In genomic region chr11:9138133-9138453, GRCh38 we compare ENCODE assay signal across 11 cellular contexts. TPM values are rescaled to one million over a fixed set of nuclear protein-coding genes. Genes with fewer than 3 reads are reported as not detected.
DNase-seq lines count a peak whose midpoint lies in the region; ATAC-seq and TF ChIP-seq lines count a peak whose summit lies in the region.
"Had no signal": no experiment of that assay in that cellular context is flagged by ENCODE, and none has a peak within 500 bp of the region (broad histone marks: within the 10 kb centered on the region; RNA-seq: fewer than 3 reads in every experiment).

No MANE protein-coding gene starts in this region.

- H2AFZ ChIP-seq in smooth muscle cell (ENCODE audit: low read depth): no peak overlapping the region
- H2AFZ ChIP-seq: hepatocyte had no signal

- no peak overlapping the region for H3K4me3 Mint-ChIP-seq in activated CD4-positive, alpha-beta T cell treated with anti-CD3 and anti-CD28 coated beads for 36 hours

- no peaks in the 10 kb centered on the region for H3K79me2 ChIP-seq in smooth muscle cell (ENCODE audit: low read depth)
- H3K79me2 ChIP-seq: hepatocyte had no signal

- H3F3A ChIP-seq in smooth muscle cell (ENCODE audit: low read depth): peaks cover 13% of the 10 kb centered on the region

- peak; percentile 3 for ATAC-seq in activated CD4-positive, alpha-beta T cell treated with anti-CD3 and anti-CD28 coated beads for 36 hours
- ATAC-seq in body of pancreas (no peak), GM19351 (IDR thresholded peaks at IDR 0.05; ENCODE audit: unreplicated experiment) (no peak), GM18873 (IDR thresholded peaks at IDR 0.05; ENCODE audit: low FRiP score, unreplicated experiment) (no peak)

- H3K9me3 Mint-ChIP-seq in activated CD4-positive, alpha-beta T cell treated with anti-CD3 and anti-CD28 coated beads for 36 hours (ENCODE audit: low read depth): no peaks in the 10 kb centered on the region

- H3K4me1 ChIP-seq in body of pancreas (peaks cover 42% of the 10 kb centered on the region), smooth muscle cell (ENCODE audit: low read depth) (no peaks in the 10 kb centered on the region)
- H3K4me1 ChIP-seq: Peyer's patch had no signal

- peaks cover 35% of the 10 kb centered on the region for H3K4me1 Mint-ChIP-seq in activated CD4-positive, alpha-beta T cell treated with anti-CD3 and anti-CD28 coated beads for 36 hours

- CTCF ChIA-PET in activated CD4-positive, alpha-beta T cell treated with anti-CD3 and anti-CD28 coated beads for 36 hours (lab: Charles Lee): interaction anchor here (0.6 to 5.1 kb wide), 49 partner anchors 7 to 1076 kb away, joined by 3 to 124 read pairs (median 4); no protein-coding TSS in a partner anchor

- no peak for DNase-seq in activated CD4-positive, alpha-beta T cell treated with anti-CD3 and anti-CD28 coated beads for 36 hours
- no peak for DNase-seq in activated CD4-positive, alpha-beta T cell treated with anti-CD3 and anti-CD28 coated beads for 4 hours
- DNase-seq in NCI-H1417 treated with DMSO at 0.1 percent for 48 hours (lab: John Stamatoyannopoulos, UW) (peak; percentile 79), body of pancreas (no peak), smooth muscle cell (lab: John Stamatoyannopoulos, UW; ENCODE audit: unreplicated experiment) (no peak)
- no peak for DNase-seq in stimulated activated CD4-positive, alpha-beta T cell treated with anti-CD3 and anti-CD28 coated beads, Interleukin-2, amount 100 ng/mL, for 48 hours

- 58 to 62% methylated on average over 3 of the region's 3 CpGs for whole genome bisulfite sequencing in body of pancreas, 2 donors
- WGBS in smooth muscle cell (ENCODE audit: low lambda C conversion rate): 85% methylated on average over 3 of the region's 3 CpGs

- H3K9ac ChIP-seq in smooth muscle cell (ENCODE audit: low read depth): peak overlapping the region; percentile 54

- no peak for TF ChIP-seq POLR2A in body of pancreas (IDR thresholded peaks at IDR 0.05)

- H3K36me3 Mint-ChIP-seq in activated CD4-positive, alpha-beta T cell treated with anti-CD3 and anti-CD28 coated beads for 36 hours (ENCODE audit: low read depth): peaks cover 9% of the 10 kb centered on the region

- H3K27ac ChIP-seq in body of pancreas: peak overlapping the region in 3 of 4 donors; percentile 70 to 83 (median 73)
- peak overlapping the region; percentile 79 for H3K27ac ChIP-seq in smooth muscle cell (ENCODE audit: low read depth)
- H3K27ac ChIP-seq: cardiac muscle cell, Peyer's patch had no signal

- H3K9me3 ChIP-seq in body of pancreas (no peaks in the 10 kb centered on the region), smooth muscle cell (replicated peaks; ENCODE audit: low read depth) (no peaks in the 10 kb centered on the region)
- H3K9me3 ChIP-seq: Peyer's patch had no signal

- intact Hi-C loops in activated CD4-positive, alpha-beta T cell treated with anti-CD3 and anti-CD28 coated beads for 36 hours (cut with DNase I, micrococcal nuclease): loop anchor here (5.0 to 10.0 kb wide), 4 partner anchors 76 to 456 kb away; partner anchors contain the start of genes NRIP3 (in 2 of the 2), RPL27A (in 2 of the 2) and TRIM66 (in 2 of the 2)
- intact Hi-C loops in body of pancreas (cut with DNase I): loop anchor here (10.0 kb wide), 1 partner anchor 73 kb away; no protein-coding TSS in a partner anchor

- TF ChIP-seq CTCF in body of pancreas (IDR thresholded peaks at IDR 0.05): no peak
- no peak for TF ChIP-seq CTCF in smooth muscle cell (IDR thresholded peaks at IDR 0.05; ENCODE audit: borderline replicate concordance, insufficient read depth, poor library complexity, severe bottlenecking)

- peaks cover 3% of the 10 kb centered on the region for H4K20me1 ChIP-seq in smooth muscle cell (ENCODE audit: low read depth)

- no peaks in the 10 kb centered on the region for H3K27me3 Mint-ChIP-seq in activated CD4-positive, alpha-beta T cell treated with anti-CD3 and anti-CD28 coated beads for 36 hours

- no peaks in the 10 kb centered on the region for H3K27me3 ChIP-seq in body of pancreas
- H3K27me3 ChIP-seq in smooth muscle cell (ENCODE audit: low read depth): no peaks in the 10 kb centered on the region
- H3K27me3 ChIP-seq: cardiac muscle cell, hepatocyte, Peyer's patch had no signal

- H3K36me3 ChIP-seq in body of pancreas (replicated peaks in 1 of 2; ENCODE audit: insufficient read depth in 1 of 2, low read depth in 2 of 2) (peaks cover 0 to 6% of the 10 kb centered on the region in 2 donors), smooth muscle cell (ENCODE audit: low read depth) (no peaks in the 10 kb centered on the region)

- POLR2A ChIA-PET in activated CD4-positive, alpha-beta T cell treated with anti-CD3 and anti-CD28 coated beads for 36 hours (lab: Charles Lee): interaction anchor here (1.0 to 1.2 kb wide), 3 partner anchors 123 to 246 kb away, joined by 3 to 4 read pairs (median 3); no protein-coding TSS in a partner anchor

- no peak overlapping the region for H3K4me2 ChIP-seq in smooth muscle cell
- H3K4me2 ChIP-seq: hepatocyte had no signal

- H3K4me3 ChIP-seq in body of pancreas (no peak overlapping the region), smooth muscle cell (no peak overlapping the region)
- H3K4me3 ChIP-seq: cardiac muscle cell, hepatocyte, Peyer's patch had no signal

- H3K27ac Mint-ChIP-seq in activated CD4-positive, alpha-beta T cell treated with anti-CD3 and anti-CD28 coated beads for 36 hours: peak overlapping the region; percentile 79

RNA-seq across cellular contexts. Expression of gene SCUBE2, which starts 46.7 kb away (rescaled TPM):
- total RNA-seq in activated CD4-positive, alpha-beta T cell treated with anti-CD3 and anti-CD28 coated beads for 36 hours: not detected
- total RNA-seq in body of pancreas (10 to 100 TPM in 1 of 2 donors, 1 to 10 TPM in 1; 6.6 to 40.0 TPM), smooth muscle cell (5.0 and 6.7 TPM in 2 replicates)
- 1.4 and 2.2 TPM in 2 replicates for polyA plus RNA-seq in smooth muscle cell
- polyA plus RNA-seq: cardiac muscle cell had no signal
